8 cellular contexts compared by ENCODE assay signal in the genomic region with DNA sequence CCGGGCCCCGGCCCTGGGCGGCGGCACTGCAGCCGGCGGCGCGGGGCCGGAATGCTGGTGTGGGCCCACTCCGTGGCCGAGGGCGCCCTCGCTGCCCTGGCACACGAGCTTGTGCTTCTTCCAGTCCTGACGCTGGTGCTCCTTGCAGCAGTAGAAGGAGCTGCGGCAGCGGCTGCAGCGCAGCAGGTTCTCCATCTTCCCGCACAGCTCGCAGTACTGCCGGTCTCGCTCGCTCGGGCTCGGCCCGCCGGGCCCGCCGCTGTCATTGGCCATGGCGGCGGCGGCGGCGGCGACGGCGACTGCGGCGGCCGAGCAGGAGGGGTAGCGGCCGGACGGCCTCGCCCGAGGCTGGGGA. TPM values are rescaled to one million over a fixed set of nuclear protein-coding genes. Genes with fewer than 3 reads are reported as not detected.
DNase-seq lines count a peak whose midpoint lies in the region; ATAC-seq and TF ChIP-seq lines count a peak whose summit lies in the region.

No MANE protein-coding gene starts in this region.

- peak; percentile 41 for DNase-seq in activated effector memory CD4-positive, alpha-beta T cell treated with Interleukin-2 at 50 U/mL for 16 hours
- DNase-seq in activated effector memory CD4-positive, alpha-beta T cell treated with anti-CD3 and anti-CD28 coated beads, Interleukin-2, amount 50 U/mL, for 16 hours: no peak
- peak; percentile 53 for DNase-seq in NCI-H774 (lab: John Stamatoyannopoulos, UW)
- peak; percentile 50 to 81 (median 79) for DNase-seq in right cardiac atrium
- no peak for DNase-seq in retinal pigment epithelial cell (ENCODE audit: low read depth)
- DNase-seq in AML-193 (lab: John Stamatoyannopoulos, UW): no peak

- H3K27ac ChIP-seq in adipose tissue (ENCODE audit: low read depth, low read length) (peak overlapping the region; percentile 72), right cardiac atrium (ENCODE audit: low read length) (peak overlapping the region; percentile 99)

- intact Hi-C loops in right cardiac atrium (cut with DNase I): loop anchor here in 2 of 4 donors (5.0 kb wide), 2 partner anchors 59 to 106 kb away; partner anchors contain the start of gene TSNAX (in 2 of the 2)

- no peaks in the 10 kb centered on the region for H3K4me1 ChIP-seq in right cardiac atrium (ENCODE audit: control insufficient read depth, insufficient read depth, low read length)

- no peaks in the 10 kb centered on the region for H3K27me3 ChIP-seq in right cardiac atrium (ENCODE audit: control insufficient read depth, insufficient read depth)

- 0 to 1% (median 0%) methylated on average over 19 to 45 of the region's 45 CpGs for WGBS in adipose tissue, 3 donors
- WGBS in right cardiac atrium: under 1% methylated on average over 45 of the region's 45 CpGs

- H3K4me3 ChIP-seq in right cardiac atrium (ENCODE audit: low read length): peak overlapping the region; percentile 93
- H3K4me3 ChIP-seq in retinal pigment epithelial cell (ENCODE audit: low read length): peak overlapping the region; percentile 89

- ATAC-seq in HG02610 (IDR thresholded peaks at IDR 0.05; ENCODE audit: unreplicated experiment) (peak; percentile 7), right cardiac atrium (peak; percentile 25 to 51)

- H3K9me3 ChIP-seq in right cardiac atrium (ENCODE audit: control insufficient read depth, low read length): no peaks in the 10 kb centered on the region

- no peak for TF ChIP-seq CTCF in retinal pigment epithelial cell (conservative IDR thresholded peaks at IDR 0.05; ENCODE audit: low read depth, low read length)

RNA-seq across cellular contexts. Expression of gene EGLN1, which starts 0.5 kb away (rescaled TPM):
- polyA plus RNA-seq in adipose tissue (10 to 100 TPM; 13.1 to 23.5 (median 20.5) TPM), right cardiac atrium (27.9 TPM)
- total RNA-seq in right cardiac atrium: 10 to 100 TPM; 54.1 to 79.9 (median 71.0) TPM

Comparison
In these comparisons a context has a peak if more than half of its experiments do, and no peak if none do; other contexts are left out.
1. DNase-seq: peak in activated effector memory CD4-positive, alpha-beta T cell treated with Interleukin-2 at 50 U/mL for 16 hours (single experiment), NCI-H774 (single experiment) and right cardiac atrium (3 of 3); none in activated effector memory CD4-positive, alpha-beta T cell treated with anti-CD3 and anti-CD28 coated beads, Interleukin-2, amount 50 U/mL, for 16 hours (single experiment), retinal pigment epithelial cell (single experiment) and AML-193 (0 of 2).